8 cellular contexts compared by ENCODE assay signal in genomic region chr3:49428697-49429100, GRCh38. TPM values are rescaled to one million over a fixed set of nuclear protein-coding genes. Genes with fewer than 3 reads are reported as not detected.
DNase-seq lines count a peak whose midpoint lies in the region; FAIRE-seq and TF ChIP-seq lines count a peak whose summit lies in the region.

No MANE protein-coding gene starts in this region.

- no peaks in the 10 kb centered on the region for H3K27me3 Mint-ChIP-seq in activated naive CD8-positive, alpha-beta T cell treated with anti-CD3 and anti-CD28 coated beads for 36 hours

- CTCF ChIA-PET in AG04449 (lab: Yijun Ruan, JAX) = interaction anchor here (1.0 to 2.6 kb wide), 3 partner anchors 21 to 89 kb away, joined by 3 to 11 read pairs (median 4); partner anchors contain the start of gene USP4

- peaks cover 7% of the 10 kb centered on the region for H3K4me1 ChIP-seq in keratinocyte (ENCODE audit: control insufficient read depth, extremely low read depth, insufficient read depth, low read length)

- H3K9me3 Mint-ChIP-seq in activated naive CD8-positive, alpha-beta T cell treated with anti-CD3 and anti-CD28 coated beads for 36 hours = no peaks in the 10 kb centered on the region

- peak overlapping the region; percentile 96 for H2AFZ ChIP-seq in keratinocyte (ENCODE audit: control insufficient read depth, low read length)

- H3K4me3 Mint-ChIP-seq in activated naive CD8-positive, alpha-beta T cell treated with anti-CD3 and anti-CD28 coated beads for 36 hours = peak overlapping the region; percentile 96

- peak overlapping the region; percentile 87 for H3K9ac ChIP-seq in keratinocyte (ENCODE audit: control insufficient read depth, extremely low read depth, insufficient read depth, low read length)

- no peaks in the 10 kb centered on the region for H3K27me3 ChIP-seq in H7 (ENCODE audit: control insufficient read depth, insufficient read depth, low read length)
- H3K27me3 ChIP-seq in keratinocyte (ENCODE audit: control insufficient read depth, extremely low read depth, insufficient read depth, low read length) = no peaks in the 10 kb centered on the region

- peak overlapping the region; percentile 95 for H3K27ac Mint-ChIP-seq in activated naive CD8-positive, alpha-beta T cell treated with anti-CD3 and anti-CD28 coated beads for 36 hours

- H3K4me1 Mint-ChIP-seq in activated naive CD8-positive, alpha-beta T cell treated with anti-CD3 and anti-CD28 coated beads for 36 hours = peaks cover 22% of the 10 kb centered on the region

- no peaks in the 10 kb centered on the region for H3K9me1 ChIP-seq in keratinocyte (ENCODE audit: control insufficient read depth, extremely low read depth, insufficient read depth, low read length)

- peak overlapping the region; percentile 84 for H3K4me2 ChIP-seq in keratinocyte (ENCODE audit: control insufficient read depth, extremely low read depth, insufficient read depth, low read depth, low read length)

- peaks cover 1% of the 10 kb centered on the region for H3K36me3 ChIP-seq in H7 (replicated peaks; ENCODE audit: control insufficient read depth, insufficient read depth, low read length)
- peaks cover 0 to 5% of the 10 kb centered on the region in 2 experiments for H3K36me3 ChIP-seq in keratinocyte (ENCODE audit: control insufficient read depth in 2 of 2, extremely low read depth in 1 of 2, insufficient read depth in 2 of 2, low read length in 2 of 2)

- peaks cover 2% of the 10 kb centered on the region for H3K36me3 Mint-ChIP-seq in activated naive CD8-positive, alpha-beta T cell treated with anti-CD3 and anti-CD28 coated beads for 36 hours

- DNase-seq in AG04449 (ENCODE audit: low read depth, low spot score) = no peak
- DNase-seq in H7 = no peak
- no peak for DNase-seq in activated naive CD8-positive, alpha-beta T cell treated with anti-CD3 and anti-CD28 coated beads for 36 hours
- no peak for DNase-seq in keratinocyte (ENCODE audit: low read depth, low spot score)
- no peak for DNase-seq in substantia nigra (lab: John Stamatoyannopoulos, UW)
- DNase-seq in foreskin melanocyte = no peak
- DNase-seq in NCI-H446 treated with DMSO at 0.1 percent for 48 hours (lab: John Stamatoyannopoulos, UW) = no peak
- DNase-seq in NCI-H2227 (lab: John Stamatoyannopoulos, UW; ENCODE audit: unreplicated experiment) = no peak

- POLR2A ChIA-PET in AG04449 (lab: Yijun Ruan, JAX) = interaction anchor here (0.5 to 1.4 kb wide), 5 partner anchors 8 to 408 kb away, joined by 3 to 7 read pairs (median 4); partner anchors contain the start of genes RHOA and TCTA

- H3K27ac ChIP-seq in keratinocyte (ENCODE audit: control insufficient read depth, insufficient read depth, low read length) (peak overlapping the region; percentile 87), substantia nigra (ENCODE audit: low read depth, low read length, poor library complexity, severe bottlenecking) (peak overlapping the region; percentile 80)

- H3K4me3 ChIP-seq in AG04449 (ENCODE audit: low read depth, low read length) (peak overlapping the region; percentile 81), H7 (ENCODE audit: insufficient read depth, low read depth, low read length) (peak overlapping the region; percentile 79), keratinocyte (ENCODE audit: control insufficient read depth in 2 of 3, extremely low read depth in 1 of 3, insufficient read depth in 2 of 3, low read depth in 1 of 3, low read length in 3 of 3) (peak overlapping the region; percentile 48 to 80 (median 62))

- no peaks in the 10 kb centered on the region for H4K20me1 ChIP-seq in keratinocyte (ENCODE audit: control insufficient read depth, extremely low read depth, insufficient read depth, low read length)

- dilution Hi-C loops in keratinocyte (cut with MboI; ENCODE audit: extremely low pct_ligation_motif_present, low sequenced_read_pairs) = no loop called here

- H3K79me2 ChIP-seq in keratinocyte (ENCODE audit: control insufficient read depth, insufficient read depth, low read length) = no peaks in the 10 kb centered on the region

- H3K9me3 ChIP-seq in keratinocyte (ENCODE audit: control insufficient read depth, low read depth, low read length) = no peaks in the 10 kb centered on the region

- TF ChIP-seq CTCF in AG04449 (IDR thresholded peaks at IDR 0.05; ENCODE audit: insufficient read depth, low read length, missing control alignments) = no peak
- TF ChIP-seq CTCF in keratinocyte (optimal IDR thresholded peaks at IDR 0.05 in 1 of 3, IDR thresholded peaks at IDR 0.05 in 1 of 3, conservative IDR thresholded peaks at IDR 0.05 in 1 of 3; ENCODE audit: extremely low read depth in 1 of 3, insufficient read depth in 2 of 3, low read length in 3 of 3) = no peak

- no peak for FAIRE-seq in keratinocyte (lab: Jason Lieb, UNC)

RNA-seq across cellular contexts. Expression of gene NICN1, which starts 0.4 kb away (rescaled TPM):
- total RNA-seq in H7 (2014; rRNA removed; shearing (Covaris generic)) = 5.2 and 5.7 TPM in 2 replicates
- 1 to 10 TPM; 7.3 to 8.7 TPM for total RNA-seq in activated naive CD8-positive, alpha-beta T cell treated with anti-CD3 and anti-CD28 coated beads for 36 hours
- 9.6 to 17.8 TPM (median 13.1 TPM) in 3 replicates for polyA plus RNA-seq in keratinocyte
- polyA plus RNA-seq in keratinocyte (2011; ENCODE audit: low read depth) = 0.97 TPM
- 6.6 and 9.3 TPM in 2 replicates for polyA plus RNA-seq in keratinocyte (2011; cell fraction: cytosol; rRNA removed)
- polyA plus RNA-seq in keratinocyte (2011; cell fraction: nucleus; rRNA removed) = 76.2 and 146 TPM in 2 replicates
- polyA plus RNA-seq in keratinocyte (2012; ENCODE audit: low replicate concordance) = 5.3 and 11.9 TPM in 2 replicates
- 26.3 to 33.1 TPM (median 27.7 TPM) in 3 replicates for polyA minus RNA-seq in keratinocyte
- polyA minus RNA-seq in keratinocyte (2011; cell fraction: cytosol; rRNA and poly(A)+ RNA removed) = 13.0 TPM
- 6.0 and 13.9 TPM in 2 replicates for polyA minus RNA-seq in keratinocyte (2011; cell fraction: nucleus; rRNA and poly(A)+ RNA removed)

RNA-seq across cellular contexts. Expression of gene AMT, which starts 6.4 kb away (rescaled TPM):
- total RNA-seq in H7 (2014; rRNA removed; shearing (Covaris generic)) = 48.1 and 60.4 TPM in 2 replicates
- total RNA-seq in activated naive CD8-positive, alpha-beta T cell treated with anti-CD3 and anti-CD28 coated beads for 36 hours = 1 to 10 TPM in 1 of 2 experiments, under 1 TPM in 1; 0.42 to 2.0 TPM
- 2.8 to 9.0 TPM (median 7.1 TPM) in 3 replicates for polyA plus RNA-seq in keratinocyte
- polyA plus RNA-seq in keratinocyte (2011; ENCODE audit: low read depth) = 0.94 TPM
- 0.34 and 0.55 TPM in 2 replicates for polyA plus RNA-seq in keratinocyte (2011; cell fraction: cytosol; rRNA removed)
- 35.1 and 49.7 TPM in 2 replicates for polyA plus RNA-seq in keratinocyte (2011; cell fraction: nucleus; rRNA removed)
- 1.7 and 3.7 TPM in 2 replicates for polyA plus RNA-seq in keratinocyte (2012; ENCODE audit: low replicate concordance)
- 1.2 to 2.3 TPM (median 2.2 TPM) in 3 replicates for polyA minus RNA-seq in keratinocyte
- not detected for polyA minus RNA-seq in keratinocyte (2011; cell fraction: cytosol; rRNA and poly(A)+ RNA removed)
- polyA minus RNA-seq in keratinocyte (2011; cell fraction: nucleus; rRNA and poly(A)+ RNA removed) = 3.0 and 3.2 TPM in 2 replicates

RNA-seq across cellular contexts. Expression of gene TCTA, which starts 16.5 kb away (rescaled TPM):
- total RNA-seq in H7 (2014; rRNA removed; shearing (Covaris generic)) = 5.8 and 10.9 TPM in 2 replicates
- total RNA-seq in activated naive CD8-positive, alpha-beta T cell treated with anti-CD3 and anti-CD28 coated beads for 36 hours = 10 to 100 TPM; 10.2 to 10.5 TPM
- 16.5 to 21.2 TPM (median 20.4 TPM) in 3 replicates for polyA plus RNA-seq in keratinocyte
- polyA plus RNA-seq in keratinocyte (2011; ENCODE audit: low read depth) = 0.60 TPM
- 22.7 and 22.8 TPM in 2 replicates for polyA plus RNA-seq in keratinocyte (2011; cell fraction: cytosol; rRNA removed)
- 10.8 and 13.8 TPM in 2 replicates for polyA plus RNA-seq in keratinocyte (2011; cell fraction: nucleus; rRNA removed)
- 6.7 and 11.8 TPM in 2 replicates for polyA plus RNA-seq in keratinocyte (2012; ENCODE audit: low replicate concordance)
- 10.8 to 13.7 TPM (median 12.8 TPM) in 3 replicates for polyA minus RNA-seq in keratinocyte
- polyA minus RNA-seq in keratinocyte (2011; cell fraction: cytosol; rRNA and poly(A)+ RNA removed) = 9.2 TPM
- 3.6 and 8.1 TPM in 2 replicates for polyA minus RNA-seq in keratinocyte (2011; cell fraction: nucleus; rRNA and poly(A)+ RNA removed)

RNA-seq across cellular contexts. Expression of gene RHOA, which starts 16.9 kb away (rescaled TPM):
- 377 and 386 TPM in 2 replicates for total RNA-seq in H7 (2014; rRNA removed; shearing (Covaris generic))
- total RNA-seq in activated naive CD8-positive, alpha-beta T cell treated with anti-CD3 and anti-CD28 coated beads for 36 hours = 100 to 1,000 TPM; 414 to 420 TPM
- polyA plus RNA-seq in keratinocyte = 216 to 588 TPM (median 332 TPM) in 3 replicates
- polyA plus RNA-seq in keratinocyte (2011; ENCODE audit: low read depth) = 345 TPM
- polyA plus RNA-seq in keratinocyte (2011; cell fraction: cytosol; rRNA removed) = 429 and 562 TPM in 2 replicates
- 205 and 231 TPM in 2 replicates for polyA plus RNA-seq in keratinocyte (2011; cell fraction: nucleus; rRNA removed)
- polyA plus RNA-seq in keratinocyte (2012; ENCODE audit: low replicate concordance) = 463 and 476 TPM in 2 replicates
- polyA minus RNA-seq in keratinocyte = 394 to 579 TPM (median 534 TPM) in 3 replicates
- 567 TPM for polyA minus RNA-seq in keratinocyte (2011; cell fraction: cytosol; rRNA and poly(A)+ RNA removed)
- polyA minus RNA-seq in keratinocyte (2011; cell fraction: nucleus; rRNA and poly(A)+ RNA removed) = 109 and 169 TPM in 2 replicates

RNA-seq across cellular contexts. Expression of gene DAG1, which starts 41.4 kb away (rescaled TPM):
- total RNA-seq in H7 (2014; rRNA removed; shearing (Covaris generic)) = 80.4 and 87.4 TPM in 2 replicates
- total RNA-seq in activated naive CD8-positive, alpha-beta T cell treated with anti-CD3 and anti-CD28 coated beads for 36 hours = 10 to 100 TPM; 10.8 to 12.3 TPM
- polyA plus RNA-seq in keratinocyte = 22.0 to 34.4 TPM (median 32.9 TPM) in 3 replicates
- polyA plus RNA-seq in keratinocyte (2011; ENCODE audit: low read depth) = 8.2 TPM
- polyA plus RNA-seq in keratinocyte (2011; cell fraction: cytosol; rRNA removed) = 10.4 and 11.3 TPM in 2 replicates
- 71.4 and 71.9 TPM in 2 replicates for polyA plus RNA-seq in keratinocyte (2011; cell fraction: nucleus; rRNA removed)
- 29.5 and 36.6 TPM in 2 replicates for polyA plus RNA-seq in keratinocyte (2012; ENCODE audit: low replicate concordance)
- polyA minus RNA-seq in keratinocyte = 72.6 to 230 TPM (median 84.9 TPM) in 3 replicates
- polyA minus RNA-seq in keratinocyte (2011; cell fraction: cytosol; rRNA and poly(A)+ RNA removed) = 34.0 TPM
- polyA minus RNA-seq in keratinocyte (2011; cell fraction: nucleus; rRNA and poly(A)+ RNA removed) = 107 and 141 TPM in 2 replicates

Comparison
In these comparisons a context has a peak if more than half of its experiments do, and no peak if none do; other contexts are left out.
1. RNA of gene AMT, which starts 6.4 kb away (total RNA-seq): 48.1 to 60.4 TPM in H7; 0.42 to 2.0 TPM in activated naive CD8-positive, alpha-beta T cell treated with anti-CD3 and anti-CD28 coated beads for 36 hours; every median in the first group is over 10 times any median in the second.
2. Peak in every context shown above with its lines, with median percentiles within 50 percentile points of each other: H3K4me3 ChIP-seq.